In genomic region chr12:120223458-120224303, GRCh38 we compare ENCODE assay signal across 1 cellular context.
TF ChIP-seq lines count a peak whose summit lies in the region.

No MANE protein-coding gene starts in this region.

TF ChIP-seq in HepG2, 621 proteins besides CTCF, POLR2A, EP300 and RAD21:
- TF ChIP-seq, protein P1, sequence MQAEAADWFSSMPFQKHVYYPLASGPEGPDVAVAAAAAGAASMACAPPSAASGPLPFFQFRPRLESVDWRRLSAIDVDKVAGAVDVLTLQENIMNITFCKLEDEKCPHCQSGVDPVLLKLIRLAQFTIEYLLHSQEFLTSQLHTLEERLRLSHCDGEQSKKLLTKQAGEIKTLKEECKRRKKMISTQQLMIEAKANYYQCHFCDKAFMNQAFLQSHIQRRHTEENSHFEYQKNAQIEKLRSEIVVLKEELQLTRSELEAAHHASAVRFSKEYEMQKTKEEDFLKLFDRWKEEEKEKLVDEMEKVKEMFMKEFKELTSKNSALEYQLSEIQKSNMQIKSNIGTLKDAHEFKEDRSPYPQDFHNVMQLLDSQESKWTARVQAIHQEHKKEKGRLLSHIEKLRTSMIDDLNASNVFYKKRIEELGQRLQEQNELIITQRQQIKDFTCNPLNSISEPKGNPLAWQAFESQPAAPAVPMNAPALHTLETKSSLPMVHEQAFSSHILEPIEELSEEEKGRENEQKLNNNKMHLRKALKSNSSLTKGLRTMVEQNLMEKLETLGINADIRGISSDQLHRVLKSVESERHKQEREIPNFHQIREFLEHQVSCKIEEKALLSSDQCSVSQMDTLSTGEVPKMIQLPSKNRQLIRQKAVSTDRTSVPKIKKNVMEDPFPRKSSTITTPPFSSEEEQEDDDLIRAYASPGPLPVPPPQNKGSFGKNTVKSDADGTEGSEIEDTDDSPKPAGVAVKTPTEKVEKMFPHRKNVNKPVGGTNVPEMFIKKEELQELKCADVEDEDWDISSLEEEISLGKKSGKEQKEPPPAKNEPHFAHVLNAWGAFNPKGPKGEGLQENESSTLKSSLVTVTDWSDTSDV (CRISPR knock-in tag; IDR thresholded peaks at IDR 0.05): no peak
- peak; percentile 85 for TF ChIP-seq ZNF263 (CRISPR knock-in tag; IDR thresholded peaks at IDR 0.05)
TF ChIP-seq in HepG2: peak in this region for 1.
